In genomic region chr4:110005461-110006056, GRCh38 we compare ENCODE assay signal across 8 cellular contexts.
DNase-seq lines count a peak whose midpoint lies in the region; ATAC-seq and TF ChIP-seq lines count a peak whose summit lies in the region.

No MANE protein-coding gene starts in this region.

- no peak overlapping the region for H3K27ac Mint-ChIP-seq in activated T-cell treated with anti-CD3 and anti-CD28 coated beads, Interleukin-2, amount 50 U/mL, for 24 hours

- H3K4me1 Mint-ChIP-seq in activated T-cell treated with anti-CD3 and anti-CD28 coated beads, Interleukin-2, amount 50 U/mL, for 24 hours (ENCODE audit: low read depth) = peaks cover 12% of the 10 kb centered on the region

- H3K27me3 Mint-ChIP-seq in activated T-cell treated with anti-CD3 and anti-CD28 coated beads, Interleukin-2, amount 50 U/mL, for 24 hours = no peaks in the 10 kb centered on the region

- peak; percentile 73 for TF ChIP-seq CTCF in choroid plexus epithelial cell (conservative IDR thresholded peaks at IDR 0.05; ENCODE audit: low read depth, low read length)

- H3K4me3 ChIP-seq in NT2/D1 (ENCODE audit: insufficient read length, low read depth) (no peak overlapping the region), choroid plexus epithelial cell (ENCODE audit: low read depth, low read length) (no peak overlapping the region)

- no peaks in the 10 kb centered on the region for H3K9me3 Mint-ChIP-seq in activated T-cell treated with anti-CD3 and anti-CD28 coated beads, Interleukin-2, amount 50 U/mL, for 24 hours

- peak; percentile 72 for ATAC-seq in HG03469 (IDR thresholded peaks at IDR 0.05; ENCODE audit: unreplicated experiment)

- H3K27me3 ChIP-seq in NT2/D1 (ENCODE audit: insufficient read depth, insufficient read length) = no peaks in the 10 kb centered on the region

- H3K4me1 ChIP-seq in NT2/D1 (ENCODE audit: insufficient read depth, insufficient read length) = peaks cover 3% of the 10 kb centered on the region

- no peak overlapping the region for H3K9ac ChIP-seq in NT2/D1 (ENCODE audit: insufficient read length, low read depth)

- no peaks in the 10 kb centered on the region for H3K36me3 Mint-ChIP-seq in activated T-cell treated with anti-CD3 and anti-CD28 coated beads, Interleukin-2, amount 50 U/mL, for 24 hours (ENCODE audit: low read depth)

- H3K4me3 Mint-ChIP-seq in activated T-cell treated with anti-CD3 and anti-CD28 coated beads, Interleukin-2, amount 50 U/mL, for 24 hours = no peak overlapping the region

- no peaks in the 10 kb centered on the region for H3K36me3 ChIP-seq in NT2/D1 (ENCODE audit: insufficient read depth, insufficient read length, low read length)

- H3K9me3 ChIP-seq in NT2/D1 (ENCODE audit: insufficient read depth, low read length) = no peaks in the 10 kb centered on the region

- DNase-seq in DMS79 (lab: John Stamatoyannopoulos, UW) = peak; percentile 16
- DNase-seq in GM19238 (ENCODE audit: insufficient read length, low spot score) = peak; percentile 10
- peak; percentile 16 for DNase-seq in NT2/D1 (ENCODE audit: low read depth, low spot score)
- DNase-seq in choroid plexus epithelial cell (ENCODE audit: low read depth) = peak; percentile 89
- DNase-seq in lung microvascular endothelial cell (ENCODE audit: low read depth in 2 of 2) = peak; percentile 73 to 75
- DNase-seq in stimulated activated CD4-positive, alpha-beta T cell treated with anti-CD3 and anti-CD28 coated beads, Interleukin-15, amount 100 ng/mL, for 24 hours = no peak
- no peak for DNase-seq in activated T-cell treated with anti-CD3 and anti-CD28 coated beads, Interleukin-2, amount 50 U/mL, for 24 hours

Comparison
In these comparisons a context has a peak if more than half of its experiments do, and no peak if none do; other contexts are left out.
1. DNase-seq: peak in DMS79 (single experiment), GM19238 (single experiment), NT2/D1 (single experiment), choroid plexus epithelial cell (single experiment) and lung microvascular endothelial cell (2 of 2); none in stimulated activated CD4-positive, alpha-beta T cell treated with anti-CD3 and anti-CD28 coated beads, Interleukin-15, amount 100 ng/mL, for 24 hours (single experiment) and activated T-cell treated with anti-CD3 and anti-CD28 coated beads, Interleukin-2, amount 50 U/mL, for 24 hours (single experiment).